Comparison of ENCODE assay signal across 10 cellular contexts in the genomic region with DNA sequence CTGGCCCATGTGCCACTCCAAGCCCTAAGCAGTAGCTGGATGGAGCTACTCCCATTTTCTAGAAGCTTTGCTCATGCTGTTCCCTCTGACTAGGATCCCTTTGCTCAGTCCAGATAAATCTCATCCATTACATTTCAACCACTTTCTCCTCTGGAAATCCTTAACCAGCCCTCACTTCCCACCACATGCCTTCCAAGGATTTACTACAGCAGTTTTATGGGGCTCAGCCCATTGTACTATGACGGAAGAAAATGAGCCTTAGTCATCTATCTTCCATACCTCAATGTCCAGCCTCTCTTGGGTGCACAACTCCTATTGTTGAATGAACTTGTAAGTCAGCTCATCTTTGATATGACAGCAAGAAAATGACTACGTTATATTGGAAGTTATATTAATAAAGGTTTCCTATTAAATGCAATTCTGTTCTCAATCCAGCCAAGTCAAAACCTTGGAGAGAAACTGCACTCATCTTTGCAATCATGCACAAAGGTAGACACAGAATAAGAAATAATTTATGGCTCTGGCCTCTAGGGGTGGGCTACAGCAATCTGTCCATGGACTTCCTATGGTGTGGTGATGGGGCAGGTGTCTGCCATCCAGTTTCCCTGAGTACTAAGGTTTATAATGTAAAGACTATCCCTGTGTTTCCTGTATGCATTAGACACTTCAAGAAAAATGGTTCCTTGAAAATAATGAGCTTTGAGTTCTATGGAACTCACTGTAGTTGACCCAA. TPM values are rescaled to one million over a fixed set of nuclear protein-coding genes. Genes with fewer than 3 reads are reported as not detected.
DNase-seq lines count a peak whose midpoint lies in the region; ATAC-seq and TF ChIP-seq lines count a peak whose summit lies in the region.
"Had no signal": no experiment of that assay in that cellular context is flagged by ENCODE, and none has a peak within 500 bp of the region (broad histone marks: within the 10 kb centered on the region; RNA-seq: fewer than 3 reads in every experiment).

No MANE protein-coding gene starts in this region.

- CTCF ChIA-PET in naive thymus-derived CD4-positive, alpha-beta T cell (lab: Charles Lee): interaction anchor here (1.1 kb wide), 1 partner anchor 8 kb away, joined by 3 read pairs; no protein-coding TSS in a partner anchor

- no peaks in the 10 kb centered on the region for H3K27me3 ChIP-seq in naive thymus-derived CD4-positive, alpha-beta T cell (ENCODE audit: control insufficient read depth in 2 of 2, insufficient read depth in 2 of 2, low read length in 2 of 2)

- POLR2A ChIA-PET in naive thymus-derived CD4-positive, alpha-beta T cell (lab: Charles Lee): no interaction called here

- peak; percentile 62 for DNase-seq in GM12865 (ENCODE audit: low read depth)
- peak; percentile 79 for DNase-seq in NCI-H69 (lab: John Stamatoyannopoulos, UW)
- DNase-seq in fibroblast of mammary gland (ENCODE audit: low read depth): peak; percentile 18
- DNase-seq in NCI-H526 treated with DMSO at 0.1 percent for 48 hours (lab: John Stamatoyannopoulos, UW): no peak
- DNase-seq in NK-92 treated with Interleukin-12 subunit alpha and Interleukin-12 subunit beta, amount 100 ng/mL, for 24 hours (lab: John Stamatoyannopoulos, UW): no peak
- DNase-seq in naive thymus-derived CD4-positive, alpha-beta T cell: no peak
- DNase-seq: activated CD8-positive, alpha-beta memory T cell treated with anti-CD3 and anti-CD28 coated beads, Interleukin-2, amount 50 U/mL, for 4 hours; NCI-H446 had no signal

- H3K27ac ChIP-seq in 22Rv1: no peak overlapping the region
- H3K27ac ChIP-seq in naive thymus-derived CD4-positive, alpha-beta T cell (ENCODE audit: low read depth, low read length): no peak overlapping the region

- H3K4me1 ChIP-seq in naive thymus-derived CD4-positive, alpha-beta T cell (ENCODE audit: control insufficient read depth in 2 of 2, insufficient read depth in 2 of 2, low read length in 2 of 2): no peaks in the 10 kb centered on the region

- H3K27ac Mint-ChIP-seq in naive thymus-derived CD4-positive, alpha-beta T cell: no peak overlapping the region

- no peaks in the 10 kb centered on the region for H3K9me3 ChIP-seq in naive thymus-derived CD4-positive, alpha-beta T cell (ENCODE audit: control insufficient read depth in 2 of 3, low read length in 3 of 3)

- H3K4me3 ChIP-seq in GM12865 (ENCODE audit: low read depth, low read length): peak overlapping the region; percentile 15; the same call in 1 of the 2 replicates
- no peak overlapping the region for H3K4me3 ChIP-seq in fibroblast of mammary gland (ENCODE audit: control insufficient read depth, low read depth, low read length)
- H3K4me3 ChIP-seq in naive thymus-derived CD4-positive, alpha-beta T cell (ENCODE audit: low read length): no peak overlapping the region

- TF ChIP-seq CTCF in 22Rv1 (IDR thresholded peaks at IDR 0.05) (peak; percentile 68), GM12865 (IDR thresholded peaks at IDR 0.05; ENCODE audit: insufficient read depth, low read depth, low read length, missing control alignments) (peak; percentile 60), fibroblast of mammary gland (conservative IDR thresholded peaks at IDR 0.05; ENCODE audit: control insufficient read depth, insufficient read depth, low read depth, low read length) (no peak)

- no peak overlapping the region for H3K4me3 Mint-ChIP-seq in naive thymus-derived CD4-positive, alpha-beta T cell

- peaks cover 27 to 62% (median 35%) of the 10 kb centered on the region in 5 donors for H3K27me3 Mint-ChIP-seq in naive thymus-derived CD4-positive, alpha-beta T cell

- intact Hi-C loops in naive thymus-derived CD4-positive, alpha-beta T cell (cut with micrococcal nuclease): loop anchor here (10.0 kb wide), 2 partner anchors 414 to 474 kb away; a partner anchor contains a TSS

- peaks cover 8 to 15% (median 12%) of the 10 kb centered on the region in 7 donors for H3K4me1 Mint-ChIP-seq in naive thymus-derived CD4-positive, alpha-beta T cell

- no peak for ATAC-seq in HG02678 (IDR thresholded peaks at IDR 0.05; ENCODE audit: unreplicated experiment)
- ATAC-seq in naive thymus-derived CD4-positive, alpha-beta T cell: no peak

- H3K36me3 Mint-ChIP-seq in naive thymus-derived CD4-positive, alpha-beta T cell: no peaks in the 10 kb centered on the region

- H3K9me3 Mint-ChIP-seq in naive thymus-derived CD4-positive, alpha-beta T cell: peaks cover 0 to 3% (median 0%) of the 10 kb centered on the region in 11 donors

- H3K36me3 ChIP-seq in naive thymus-derived CD4-positive, alpha-beta T cell (ENCODE audit: control insufficient read depth in 2 of 3, insufficient read depth in 3 of 3, low read length in 3 of 3): no peaks in the 10 kb centered on the region

RNA-seq across cellular contexts. Expression of a gene that starts 3.4 kb away (rescaled TPM):
- 1 to 10 TPM in 4 of 5 experiments, under 1 TPM in 1; 0.67 to 2.7 (median 1.4) TPM for total RNA-seq in naive thymus-derived CD4-positive, alpha-beta T cell
- polyA plus RNA-seq in naive thymus-derived CD4-positive, alpha-beta T cell: under 1 TPM; 0.11 to 0.24 TPM

Comparison
In these comparisons a context has a peak if more than half of its experiments do, and no peak if none do; other contexts are left out.
1. DNase-seq: peak in GM12865 (single experiment), NCI-H69 (single experiment) and fibroblast of mammary gland (single experiment); none in NCI-H526 treated with DMSO at 0.1 percent for 48 hours (single experiment), NK-92 treated with Interleukin-12 subunit alpha and Interleukin-12 subunit beta, amount 100 ng/mL, for 24 hours (single experiment) and naive thymus-derived CD4-positive, alpha-beta T cell (0 of 9).